Comparison of ENCODE assay signal across 8 cellular contexts in genomic region chr5:176235155-176235554, GRCh38. TPM values are rescaled to one million over a fixed set of nuclear protein-coding genes. Genes with fewer than 3 reads are reported as not detected.
DNase-seq lines count a peak whose midpoint lies in the region; ATAC-seq and TF ChIP-seq lines count a peak whose summit lies in the region.
"Not testable (repeated sequence)": the region's sequence is repeated elsewhere in the genome, so short reads cannot be mapped to it uniquely, and the experiment has no call there.

No MANE protein-coding gene starts in this region.

- H3K27ac ChIP-seq in PC-3 (ENCODE audit: low read length); endodermal cell (ENCODE audit: low read depth, low read length); liver (ENCODE audit: low read depth in 1 of 2, low read length in 2 of 2): not testable (repeated sequence)

- H3K36me3 ChIP-seq in Loucy (ENCODE audit: insufficient read depth, low read length); PC-3 (ENCODE audit: low read depth, low read length); endodermal cell (ENCODE audit: control insufficient read depth, insufficient read depth, low read length); liver (ENCODE audit: control insufficient read depth in 4 of 4, insufficient read depth in 3 of 4, low read depth in 1 of 4, low read length in 3 of 4): not testable (repeated sequence)

- not testable (repeated sequence) for H3K79me2 ChIP-seq in Loucy (ENCODE audit: insufficient read depth, low read length); PC-3 (ENCODE audit: low read length)

- ATAC-seq in GM21786 (IDR thresholded peaks at IDR 0.05; ENCODE audit: unreplicated experiment), result peak; percentile 47
- peak; percentile 72 for ATAC-seq in PC-3

- CTCF ChIA-PET in PC-3 (lab: Charles Lee), result not testable (repeated sequence)

- not testable (repeated sequence) for H3K4me1 Mint-ChIP-seq in endodermal cell

- not testable (repeated sequence) for H3K4me1 ChIP-seq in Loucy (ENCODE audit: insufficient read depth, low read length, poor library complexity, severe bottlenecking); PC-3 (ENCODE audit: insufficient read depth, low read length); endodermal cell (ENCODE audit: control insufficient read depth, insufficient read depth, low read length); liver (ENCODE audit: control insufficient read depth in 4 of 4, insufficient read depth in 4 of 4, low read length in 3 of 4)

- H3K36me3 Mint-ChIP-seq in endodermal cell (ENCODE audit: low read depth), result not testable (repeated sequence)

- TF ChIP-seq RAD21 in liver (IDR thresholded peaks at IDR 0.05), result peak; percentile 66 to 77

- H3K9me3 Mint-ChIP-seq in endodermal cell, result not testable (repeated sequence)

- H3K27me3 ChIP-seq in Loucy (ENCODE audit: insufficient read depth, low read length, poor library complexity, severe bottlenecking); PC-3 (ENCODE audit: low read length); endodermal cell (ENCODE audit: control insufficient read depth, insufficient read depth, low read length, poor library complexity, severe bottlenecking); liver (ENCODE audit: control insufficient read depth in 4 of 4, insufficient read depth in 4 of 4, low read length in 3 of 4): not testable (repeated sequence)

- not testable (repeated sequence) for H3K9ac ChIP-seq in Loucy (ENCODE audit: low read depth, low read length, poor library complexity, severe bottlenecking); PC-3 (ENCODE audit: low read length); endodermal cell (ENCODE audit: extremely low read depth, low read length, poor library complexity, severe bottlenecking); liver (ENCODE audit: low read depth in 1 of 2, low read length in 2 of 2)

- not testable (repeated sequence) for H3K4me3 Mint-ChIP-seq in endodermal cell

- not testable (repeated sequence) for H3K9me2 ChIP-seq in Loucy (replicated peaks; ENCODE audit: low read depth, low read length); PC-3 (replicated peaks; ENCODE audit: low read length)

- not testable (repeated sequence) for H3K4me2 ChIP-seq in Loucy (ENCODE audit: low read depth, low read length, poor library complexity, severe bottlenecking); PC-3 (ENCODE audit: low read length)

- not testable (repeated sequence) for H2AFZ ChIP-seq in Loucy (ENCODE audit: low read length)
- H2AFZ ChIP-seq in PC-3 (ENCODE audit: low read length), result peak overlapping the region; percentile 61; the same call in 1 of the 2 replicates

- H3K27me3 Mint-ChIP-seq in endodermal cell (ENCODE audit: insufficient read depth), result peaks cover 18% of the 10 kb centered on the region

- H4K20me1 ChIP-seq in Loucy (ENCODE audit: insufficient read depth, low read length, poor library complexity, severe bottlenecking); PC-3 (ENCODE audit: low read length): not testable (repeated sequence)

- WGBS in endodermal cell (ENCODE audit: insufficient coverage in 1 of 2, insufficient read length in 1 of 2), 2 experiments, result 12 to 29% methylated on average over 1 of the region's 1 CpG
- WGBS in liver, result 6% methylated on average over 1 of the region's 1 CpG

- DNase-seq in DMS 273 treated with DMSO at 0.1 percent for 48 hours (lab: John Stamatoyannopoulos, UW) (peak; percentile 71), PC-3 (peak; percentile 69), endodermal cell (peak; percentile 51)
- DNase-seq in activated CD8-positive, alpha-beta memory T cell treated with anti-CD3 and anti-CD28 coated beads for 4 hours (ENCODE audit: low read depth in 2 of 2), result peak; percentile 8 to 10
- DNase-seq in stimulated activated CD4-positive, alpha-beta T cell treated with anti-CD3 and anti-CD28 coated beads, Interleukin-4, amount 100 ng/mL, for 24 hours, result peak; percentile 34

- TF ChIP-seq CTCF in Loucy (conservative IDR thresholded peaks at IDR 0.05; ENCODE audit: low read length) (peak; percentile 32), PC-3 (conservative IDR thresholded peaks at IDR 0.05; ENCODE audit: low read depth, low read length) (peak; percentile 48; the same call in 1 of the 2 replicates), endodermal cell (conservative IDR thresholded peaks at IDR 0.05) (peak; percentile 71), liver (IDR thresholded peaks at IDR 0.05; ENCODE audit: low read depth, low read length, missing input control) (peak; percentile 29)

- H3K9me3 ChIP-seq in Loucy (ENCODE audit: insufficient read depth, low read depth, low read length); PC-3 (ENCODE audit: low read length); endodermal cell (ENCODE audit: control insufficient read depth, low read length); liver (ENCODE audit: control insufficient read depth in 4 of 4, low read length in 3 of 4): not testable (repeated sequence)

- H3F3A ChIP-seq in Loucy (ENCODE audit: low read depth); PC-3 (ENCODE audit: low read length, unreplicated experiment): not testable (repeated sequence)

- not testable (repeated sequence) for H3K27ac Mint-ChIP-seq in endodermal cell

- H3K4me3 ChIP-seq in Loucy (ENCODE audit: low read length, poor library complexity, severe bottlenecking); PC-3 (ENCODE audit: low read length); endodermal cell (ENCODE audit: low read length); liver (ENCODE audit: low read depth in 1 of 3, low read length in 3 of 3): not testable (repeated sequence)

- POLR2A ChIA-PET in PC-3 (lab: Charles Lee; ENCODE audit: unreplicated experiment), result not testable (repeated sequence)

- intact Hi-C loops in PC-3 (cut with micrococcal nuclease), result not testable (repeated sequence)

- BruUV-seq in PC-3 (replicated peaks; lab: Mats Ljungman, UMichigan), result not testable (repeated sequence)

RNA-seq across cellular contexts. Expression of gene SIMC1, which starts 3.1 kb away (rescaled TPM):
- total RNA-seq in PC-3 (2014; rRNA removed) (7.5 and 15.4 TPM in 2 replicates), endodermal cell (10 to 100 TPM; 23.5 to 35.8 TPM), liver (1 to 10 TPM; 2.5 to 8.9 TPM)
- 37.2 TPM for polyA plus RNA-seq in endodermal cell (2013, experiment 1 of 2)
- 36.2 TPM for polyA plus RNA-seq in endodermal cell (2013, experiment 2 of 2)
- polyA plus RNA-seq in liver, result 1 to 10 TPM; 4.4 to 8.0 TPM

Comparison
In these comparisons a context has a peak if more than half of its experiments do, and no peak if none do; other contexts are left out.
1. DNase-seq: peak in every context shown above with its lines; median percentile 71 in DMS 273 treated with DMSO at 0.1 percent for 48 hours; 69 in PC-3; 51 in endodermal cell; 34 in stimulated activated CD4-positive, alpha-beta T cell treated with anti-CD3 and anti-CD28 coated beads, Interleukin-4, amount 100 ng/mL, for 24 hours; 9 in activated CD8-positive, alpha-beta memory T cell treated with anti-CD3 and anti-CD28 coated beads for 4 hours.